20 cellular contexts compared by ENCODE assay signal in genomic region chr22:45758603-45759002, GRCh38.
"Had no signal": no experiment of that assay in that cellular context is flagged by ENCODE, and none has a peak within 500 bp of the region (broad histone marks: within the 10 kb centered on the region; RNA-seq: fewer than 3 reads in every experiment).

No MANE protein-coding gene starts in this region.

- H3K27ac Mint-ChIP-seq: activated naive CD4-positive, alpha-beta T cell treated with anti-CD3 and anti-CD28 coated beads, Interleukin-2, amount 10 ng/mL, durations not matched to agents 7 days and 5 days; activated naive CD8-positive, alpha-beta T cell treated with anti-CD3 and anti-CD28 coated beads, Interleukin-2, amount 50 U/mL, for 24 hours had no signal

- H3K27ac ChIP-seq: lower lobe of right lung, tibial artery had no signal

- H3K4me3 Mint-ChIP-seq: activated naive CD4-positive, alpha-beta T cell treated with anti-CD3 and anti-CD28 coated beads, Interleukin-2, amount 10 ng/mL, durations not matched to agents 7 days and 5 days; activated naive CD8-positive, alpha-beta T cell treated with anti-CD3 and anti-CD28 coated beads, Interleukin-2, amount 50 U/mL, for 24 hours; nephron had no signal

- ATAC-seq: activated naive CD8-positive, alpha-beta T cell treated with anti-CD3 and anti-CD28 coated beads, Interleukin-2, amount 50 U/mL, for 24 hours; lower lobe of right lung had no signal

- H3K4me1 Mint-ChIP-seq: activated naive CD4-positive, alpha-beta T cell treated with anti-CD3 and anti-CD28 coated beads, Interleukin-2, amount 10 ng/mL, durations not matched to agents 7 days and 5 days; activated naive CD8-positive, alpha-beta T cell treated with anti-CD3 and anti-CD28 coated beads, Interleukin-2, amount 50 U/mL, for 24 hours had no signal

- H3K27me3 ChIP-seq: esophagus squamous epithelium, tibial artery had no signal

- H3K4me3 ChIP-seq: esophagus squamous epithelium, lower lobe of right lung, tibial artery had no signal

- H3K9me3 ChIP-seq: esophagus squamous epithelium, lower lobe of right lung, tibial artery had no signal

- H3K9me3 Mint-ChIP-seq: activated naive CD4-positive, alpha-beta T cell treated with anti-CD3 and anti-CD28 coated beads, Interleukin-2, amount 10 ng/mL, durations not matched to agents 7 days and 5 days; activated naive CD8-positive, alpha-beta T cell treated with anti-CD3 and anti-CD28 coated beads, Interleukin-2, amount 50 U/mL, for 24 hours; nephron had no signal

- H3K27me3 Mint-ChIP-seq: activated naive CD4-positive, alpha-beta T cell treated with anti-CD3 and anti-CD28 coated beads, Interleukin-2, amount 10 ng/mL, durations not matched to agents 7 days and 5 days; activated naive CD8-positive, alpha-beta T cell treated with anti-CD3 and anti-CD28 coated beads, Interleukin-2, amount 50 U/mL, for 24 hours had no signal

- DNase-seq: activated CD4-positive, alpha-beta T cell treated with anti-CD3 and anti-CD28 coated beads, Interleukin-2, amount 50 U/mL, for 1 hour; activated CD4-positive, CD25-positive, alpha-beta regulatory T cell treated with anti-CD3 and anti-CD28 coated beads, Interleukin-2, amount 50 U/mL, for 72 hours; activated CD8-positive, alpha-beta memory T cell treated with anti-CD3 and anti-CD28 coated beads, Interleukin-2, amount 50 U/mL, for 4 hours; activated effector memory CD4-positive, alpha-beta T cell treated with Interleukin-2 at 50 U/mL for 16 hours; activated naive CD4-positive, alpha-beta T cell treated with anti-CD3 and anti-CD28 coated beads, Interleukin-2, amount 10 ng/mL, durations not matched to agents 7 days and 5 days; activated naive CD8-positive, alpha-beta T cell treated with anti-CD3 and anti-CD28 coated beads, Interleukin-2, amount 50 U/mL, for 24 hours; activated T-cell treated with anti-CD3 and anti-CD28 coated beads, Interleukin-2, amount 50 U/mL, for 48 hours; aorta; cerebellar nuclear complex; effector CD4-positive, alpha-beta T cell; esophagus squamous epithelium; hypothalamus; islet precursor cell; lower lobe of right lung; retina; stimulated activated naive CD4-positive, alpha-beta T cell treated with Interleukin-2 at 50 U/mL for 16 hours; substantia nigra; T-helper 9 cell; tibial artery had no signal
